14 cellular contexts compared by ENCODE assay signal in the genomic region with DNA sequence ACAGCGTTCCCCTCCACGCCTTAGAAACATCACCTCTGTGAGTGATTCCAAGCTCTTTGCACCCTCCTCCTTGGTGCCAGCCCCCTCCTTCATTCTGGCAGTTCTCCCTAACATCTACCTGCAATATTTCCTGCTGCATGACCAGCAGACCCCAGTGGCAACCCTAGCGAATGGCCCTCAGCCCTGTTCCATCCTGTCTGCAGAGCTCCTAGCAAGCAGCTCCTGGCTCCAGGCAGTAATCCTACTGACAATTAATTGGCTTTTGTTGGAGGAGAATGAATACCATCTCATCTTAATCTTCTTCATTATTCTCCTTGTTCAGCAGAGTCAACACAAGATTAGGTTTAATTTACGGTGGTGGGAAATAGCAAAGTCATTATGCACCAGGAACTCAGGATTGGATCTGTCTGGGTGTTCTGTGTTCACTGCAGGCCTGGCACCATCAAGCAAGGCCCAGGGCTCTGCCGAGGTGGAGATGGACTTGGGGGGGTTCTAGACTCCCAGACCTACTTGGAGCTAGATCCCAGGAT. TPM values are rescaled to one million over a fixed set of nuclear protein-coding genes. Genes with fewer than 3 reads are reported as not detected.
DNase-seq lines count a peak whose midpoint lies in the region; ATAC-seq and TF ChIP-seq lines count a peak whose summit lies in the region.
"Had no signal": no experiment of that assay in that cellular context is flagged by ENCODE, and none has a peak within 500 bp of the region (broad histone marks: within the 10 kb centered on the region; RNA-seq: fewer than 3 reads in every experiment).

No MANE protein-coding gene starts in this region.

- H3K36me3 ChIP-seq in BLaER1 treated with 17β-estradiol and CSF1 and Interleukin-3, amounts not matched to agents 10 nM and 100 nM, result no peaks in the 10 kb centered on the region
- H3K36me3 ChIP-seq in GM23338 (ENCODE audit: insufficient read depth), result no peaks in the 10 kb centered on the region

- no peaks in the 10 kb centered on the region for H3K27me3 ChIP-seq in BLaER1 treated with 17β-estradiol and CSF1 and Interleukin-3, amounts not matched to agents 10 nM and 100 nM
- H3K27me3 ChIP-seq in GM23338 (ENCODE audit: insufficient read depth), result no peaks in the 10 kb centered on the region

- H3K4me3 Mint-ChIP-seq in GM23338, result no peak overlapping the region; the same call in 2 of the 3 replicates
- no peak overlapping the region for H3K4me3 Mint-ChIP-seq in endothelial cell (ENCODE audit: unreplicated experiment)
- H3K4me3 Mint-ChIP-seq: CD4-positive, alpha-beta memory T cell had no signal

- H3K27ac ChIP-seq in BLaER1 treated with 17β-estradiol and CSF1 and Interleukin-3, amounts not matched to agents 10 nM and 100 nM, result peak overlapping the region in 4 of 11 experiments; percentile 50 to 67 (median 54); a peak in 5 of 22 replicates
- no peak overlapping the region for H3K27ac ChIP-seq in GM23338 (ENCODE audit: low read depth)
- H3K27ac ChIP-seq: C4-2B had no signal

- no peak for ATAC-seq in GM23338
- ATAC-seq in esophagus mucosa, result peak; percentile 4

- peak overlapping the region in 4 of 11 experiments; percentile 25 to 65 (median 35); a peak in 5 of 22 replicates for H3K9ac ChIP-seq in BLaER1 treated with 17β-estradiol and CSF1 and Interleukin-3, amounts not matched to agents 10 nM and 100 nM

- H3K4me3 ChIP-seq in BLaER1 treated with 17β-estradiol and CSF1 and Interleukin-3, amounts not matched to agents 10 nM and 100 nM, result no peak overlapping the region
- H3K4me3 ChIP-seq in GM23338, result no peak overlapping the region

- H3K27ac Mint-ChIP-seq in GM23338 (no peak overlapping the region), endothelial cell (ENCODE audit: unreplicated experiment) (no peak overlapping the region)

- H3K4me1 ChIP-seq in BLaER1 treated with 17β-estradiol and CSF1 and Interleukin-3, amounts not matched to agents 10 nM and 100 nM, result peaks cover 7 to 32% (median 27%) of the 10 kb centered on the region in 10 experiments
- no peaks in the 10 kb centered on the region for H3K4me1 ChIP-seq in GM23338 (ENCODE audit: insufficient read depth)
- H3K4me1 ChIP-seq: Caco-2 had no signal

- H3K9me2 ChIP-seq in GM23338 (ENCODE audit: insufficient read depth), result no peaks in the 10 kb centered on the region

- H3K27me3 Mint-ChIP-seq in GM23338 (ENCODE audit: insufficient read depth, low read depth, poor library complexity) (no peaks in the 10 kb centered on the region), endothelial cell (ENCODE audit: unreplicated experiment) (no peaks in the 10 kb centered on the region)

- H3K9me3 Mint-ChIP-seq in GM23338, result no peaks in the 10 kb centered on the region
- no peaks in the 10 kb centered on the region for H3K9me3 Mint-ChIP-seq in endothelial cell (ENCODE audit: unreplicated experiment)

- H3K4me2 ChIP-seq in BLaER1 treated with 17β-estradiol and CSF1 and Interleukin-3, amounts not matched to agents 10 nM and 100 nM, result peak overlapping the region in 9 of 11 experiments; percentile 71 to 94 (median 82); a peak in 16 of 22 replicates
- no peak overlapping the region for H3K4me2 ChIP-seq in GM23338

- peaks cover 0 to 24% (median 0%) of the 10 kb centered on the region in 11 experiments; a peak in 3 of 22 replicates for H4K20me1 ChIP-seq in BLaER1 treated with 17β-estradiol and CSF1 and Interleukin-3, amounts not matched to agents 10 nM and 100 nM
- peaks cover 4% of the 10 kb centered on the region; the same call in 1 of the 2 replicates for H4K20me1 ChIP-seq in GM23338 (replicated peaks; ENCODE audit: insufficient read depth)

- H3K4me1 Mint-ChIP-seq in GM23338 (no peaks in the 10 kb centered on the region), endothelial cell (ENCODE audit: unreplicated experiment) (no peaks in the 10 kb centered on the region)

- DNase-seq in GM23338 (ENCODE audit: low spot score), result no peak
- DNase-seq in NCI-H82 (lab: John Stamatoyannopoulos, UW), result peak; percentile 99
- no peak for DNase-seq in NCI-H510A (lab: John Stamatoyannopoulos, UW)
- DNase-seq in medulla oblongata (ENCODE audit: extremely low spot score), result no peak
- DNase-seq in endothelial cell (ENCODE audit: low spot score), result no peak
- DNase-seq in GF-D8 (lab: John Stamatoyannopoulos, UW), result no peak
- DNase-seq: DMS 273 treated with DMSO at 0.1 percent for 48 hours had no signal

- 0 out of 2 replicates have a peak, but pooled peaks cover 4% of the 10 kb centered on the region for H3F3A ChIP-seq in GM23338 (replicated peaks; ENCODE audit: low read depth)

- no peaks in the 10 kb centered on the region for H3K79me2 ChIP-seq in GM23338 (replicated peaks; ENCODE audit: insufficient read depth)

- no peaks in the 10 kb centered on the region for H3K9me3 ChIP-seq in BLaER1 treated with 17β-estradiol and CSF1 and Interleukin-3, amounts not matched to agents 10 nM and 100 nM (replicated peaks in 1 of 11)
- H3K9me3 ChIP-seq: Caco-2 had no signal

- no peak for TF ChIP-seq CTCF in GM23338 (conservative IDR thresholded peaks at IDR 0.05; ENCODE audit: low read depth in 2 of 2)
- TF ChIP-seq CTCF in endothelial cell (IDR thresholded peaks at IDR 0.05; ENCODE audit: unreplicated experiment), result no peak

- H2AFZ ChIP-seq in GM23338, result no peak overlapping the region

- H3K36me3 Mint-ChIP-seq in GM23338 (ENCODE audit: low read depth) (peaks cover 2% of the 10 kb centered on the region; the same call in 1 of the 3 replicates), endothelial cell (ENCODE audit: low read depth, unreplicated experiment) (no peaks in the 10 kb centered on the region)
- H3K36me3 Mint-ChIP-seq: CD4-positive, alpha-beta memory T cell had no signal

TF ChIP-seq in GM23338, 12 proteins besides CTCF, POLR2A, EP300 and RAD21:
- TF ChIP-seq JUNB (IDR thresholded peaks at IDR 0.05; ENCODE audit: unreplicated experiment) (no peak), CREB1 (CRISPR knock-in tag; IDR thresholded peaks at IDR 0.05; ENCODE audit: low read depth) (no peak), POLR2AphosphoS5 (IDR thresholded peaks at IDR 0.05; ENCODE audit: low read depth) (0 out of 2 replicates have a peak, but pooled peaks have one; percentile 3)
TF ChIP-seq in GM23338: peak in this region for 1.

RNA-seq across cellular contexts. Expression of a gene that starts 12.4 kb away (rescaled TPM):
- 44.4 and 45.4 TPM in 2 replicates for total RNA-seq in GM23338 (2014; rRNA removed; shearing (Covaris generic))
- polyA plus RNA-seq in GM23338 (2016; fragmentation: Nextera tagmentation; extraction: Ambion mirVana), result 84.6 and 86.7 TPM in 2 replicates
- total RNA-seq in esophagus mucosa (5.9 TPM), endothelial cell (ENCODE audit: unreplicated experiment) (1.6 TPM)

RNA-seq across cellular contexts. Expression of a gene that starts 12.8 kb away (rescaled TPM):
- 28.9 and 30.8 TPM in 2 replicates for total RNA-seq in GM23338 (2014; rRNA removed; shearing (Covaris generic))
- polyA plus RNA-seq in GM23338 (2016; fragmentation: Nextera tagmentation; extraction: Ambion mirVana), result 22.0 and 22.3 TPM in 2 replicates
- total RNA-seq in esophagus mucosa (6.4 TPM), endothelial cell (ENCODE audit: unreplicated experiment) (10.2 TPM)

RNA-seq across cellular contexts. Expression of a gene that starts 22.2 kb away (rescaled TPM):
- total RNA-seq in GM23338 (2014; rRNA removed; shearing (Covaris generic)), result 0.58 and 0.90 TPM in 2 replicates
- 0.40 and 0.89 TPM in 2 replicates for polyA plus RNA-seq in GM23338 (2016; fragmentation: Nextera tagmentation; extraction: Ambion mirVana)
- total RNA-seq in esophagus mucosa, result 6.2 TPM
- 1.1 TPM for total RNA-seq in endothelial cell (ENCODE audit: unreplicated experiment)
- total RNA-seq: A172 had no signal

RNA-seq across cellular contexts. Expression of a gene that starts 39.1 kb away (rescaled TPM):
- 474 and 552 TPM in 2 replicates for total RNA-seq in GM23338 (2014; rRNA removed; shearing (Covaris generic))
- polyA plus RNA-seq in GM23338 (2016; fragmentation: Nextera tagmentation; extraction: Ambion mirVana), result 478 and 498 TPM in 2 replicates
- total RNA-seq in esophagus mucosa (15.8 TPM), endothelial cell (ENCODE audit: unreplicated experiment) (28.0 TPM)

RNA-seq across cellular contexts. Expression of a gene that starts 49.7 kb away (rescaled TPM):
- total RNA-seq in GM23338 (2014; rRNA removed; shearing (Covaris generic)), result 22.6 and 23.0 TPM in 2 replicates
- polyA plus RNA-seq in GM23338 (2016; fragmentation: Nextera tagmentation; extraction: Ambion mirVana), result 7.4 and 7.6 TPM in 2 replicates
- 0.04 TPM for total RNA-seq in esophagus mucosa
- 0.46 TPM for total RNA-seq in endothelial cell (ENCODE audit: unreplicated experiment)
- total RNA-seq: H4 had no signal
